Comparison of ENCODE assay signal across 1 cellular context in the genomic region with DNA sequence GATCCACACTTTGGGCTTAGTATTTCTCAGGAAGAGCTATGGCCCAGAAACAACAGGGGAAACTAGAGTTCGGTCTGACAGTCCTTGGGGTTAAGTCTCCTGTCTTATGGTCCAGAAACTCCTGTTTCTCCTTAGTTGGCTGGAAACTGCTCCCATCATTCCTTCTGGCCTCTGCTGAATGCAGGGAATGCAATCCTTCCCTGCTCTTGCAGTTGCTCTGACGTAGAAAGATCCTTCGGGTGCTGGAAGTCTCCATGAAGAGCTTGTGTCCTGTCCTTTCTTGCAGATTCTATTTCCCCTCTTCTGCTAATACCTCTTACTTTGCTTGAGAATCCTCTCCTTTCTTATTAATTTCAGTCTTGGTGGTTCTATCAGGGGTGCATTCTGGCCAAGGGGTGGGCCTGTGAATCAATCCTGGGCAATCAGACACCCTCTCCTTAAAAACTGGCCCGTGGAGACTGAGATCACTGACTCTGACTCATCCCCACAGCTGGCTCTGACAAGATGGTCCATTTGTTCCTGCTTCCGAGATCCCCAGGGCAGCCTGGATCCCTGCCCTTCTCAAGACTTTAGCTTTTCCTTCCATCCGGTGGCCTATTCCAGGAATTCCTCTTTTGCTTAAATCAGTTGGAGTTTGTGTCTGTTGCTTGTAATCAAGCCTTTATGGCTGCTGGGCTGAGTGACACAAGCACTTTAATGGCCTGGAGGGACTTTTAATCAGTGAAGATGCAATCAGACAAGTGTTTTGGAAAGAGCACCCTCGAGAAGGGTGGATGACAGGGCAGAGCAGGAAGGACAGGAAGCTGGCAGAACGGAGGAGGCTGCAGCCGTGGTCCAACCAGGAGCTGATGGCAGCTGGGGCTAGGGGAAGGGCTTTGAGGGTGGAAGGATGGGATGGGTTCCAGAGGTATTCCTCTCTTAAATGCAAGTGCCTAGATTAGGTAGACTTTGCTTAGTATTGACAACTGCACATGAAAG.
A peak's percentile ranks its signal among the peaks of the same experiment; 100 is the strongest.
TF ChIP-seq lines count a peak whose summit lies in the region.

No MANE protein-coding gene starts in this region.

TF ChIP-seq in SK-N-SH, 30 proteins besides CTCF, POLR2A, EP300 and RAD21 (continued from another document):
- TF ChIP-seq, protein P1, sequence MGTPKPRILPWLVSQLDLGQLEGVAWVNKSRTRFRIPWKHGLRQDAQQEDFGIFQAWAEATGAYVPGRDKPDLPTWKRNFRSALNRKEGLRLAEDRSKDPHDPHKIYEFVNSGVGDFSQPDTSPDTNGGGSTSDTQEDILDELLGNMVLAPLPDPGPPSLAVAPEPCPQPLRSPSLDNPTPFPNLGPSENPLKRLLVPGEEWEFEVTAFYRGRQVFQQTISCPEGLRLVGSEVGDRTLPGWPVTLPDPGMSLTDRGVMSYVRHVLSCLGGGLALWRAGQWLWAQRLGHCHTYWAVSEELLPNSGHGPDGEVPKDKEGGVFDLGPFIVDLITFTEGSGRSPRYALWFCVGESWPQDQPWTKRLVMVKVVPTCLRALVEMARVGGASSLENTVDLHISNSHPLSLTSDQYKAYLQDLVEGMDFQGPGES (IDR thresholded peaks at IDR 0.05; ENCODE audit: low read depth, low read length) = no peak
- TF ChIP-seq FOSL2 (IDR thresholded peaks at IDR 0.05; ENCODE audit: borderline replicate concordance, low read depth) = peak; percentile 88
- no peak for TF ChIP-seq CHD2 (IDR thresholded peaks at IDR 0.05; ENCODE audit: low read length, partially characterized antibody)
- TF ChIP-seq, protein P2, sequence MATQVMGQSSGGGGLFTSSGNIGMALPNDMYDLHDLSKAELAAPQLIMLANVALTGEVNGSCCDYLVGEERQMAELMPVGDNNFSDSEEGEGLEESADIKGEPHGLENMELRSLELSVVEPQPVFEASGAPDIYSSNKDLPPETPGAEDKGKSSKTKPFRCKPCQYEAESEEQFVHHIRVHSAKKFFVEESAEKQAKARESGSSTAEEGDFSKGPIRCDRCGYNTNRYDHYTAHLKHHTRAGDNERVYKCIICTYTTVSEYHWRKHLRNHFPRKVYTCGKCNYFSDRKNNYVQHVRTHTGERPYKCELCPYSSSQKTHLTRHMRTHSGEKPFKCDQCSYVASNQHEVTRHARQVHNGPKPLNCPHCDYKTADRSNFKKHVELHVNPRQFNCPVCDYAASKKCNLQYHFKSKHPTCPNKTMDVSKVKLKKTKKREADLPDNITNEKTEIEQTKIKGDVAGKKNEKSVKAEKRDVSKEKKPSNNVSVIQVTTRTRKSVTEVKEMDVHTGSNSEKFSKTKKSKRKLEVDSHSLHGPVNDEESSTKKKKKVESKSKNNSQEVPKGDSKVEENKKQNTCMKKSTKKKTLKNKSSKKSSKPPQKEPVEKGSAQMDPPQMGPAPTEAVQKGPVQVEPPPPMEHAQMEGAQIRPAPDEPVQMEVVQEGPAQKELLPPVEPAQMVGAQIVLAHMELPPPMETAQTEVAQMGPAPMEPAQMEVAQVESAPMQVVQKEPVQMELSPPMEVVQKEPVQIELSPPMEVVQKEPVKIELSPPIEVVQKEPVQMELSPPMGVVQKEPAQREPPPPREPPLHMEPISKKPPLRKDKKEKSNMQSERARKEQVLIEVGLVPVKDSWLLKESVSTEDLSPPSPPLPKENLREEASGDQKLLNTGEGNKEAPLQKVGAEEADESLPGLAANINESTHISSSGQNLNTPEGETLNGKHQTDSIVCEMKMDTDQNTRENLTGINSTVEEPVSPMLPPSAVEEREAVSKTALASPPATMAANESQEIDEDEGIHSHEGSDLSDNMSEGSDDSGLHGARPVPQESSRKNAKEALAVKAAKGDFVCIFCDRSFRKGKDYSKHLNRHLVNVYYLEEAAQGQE (IDR thresholded peaks at IDR 0.05; ENCODE audit: low read depth, low read length) = no peak
- TF ChIP-seq POLR2AphosphoS5 (IDR thresholded peaks at IDR 0.05; ENCODE audit: low read depth, low read length) = no peak
- TF ChIP-seq EZH2phosphoT487 (IDR thresholded peaks at IDR 0.05; ENCODE audit: borderline replicate concordance, low read depth) = no peak
- TF ChIP-seq, protein P3, sequence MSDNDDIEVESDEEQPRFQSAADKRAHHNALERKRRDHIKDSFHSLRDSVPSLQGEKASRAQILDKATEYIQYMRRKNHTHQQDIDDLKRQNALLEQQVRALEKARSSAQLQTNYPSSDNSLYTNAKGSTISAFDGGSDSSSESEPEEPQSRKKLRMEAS (IDR thresholded peaks at IDR 0.05; ENCODE audit: low read depth) = no peak
- TF ChIP-seq NRF1 (IDR thresholded peaks at IDR 0.05; ENCODE audit: low read depth, low read length) = no peak
- no peak for TF ChIP-seq GABPA (IDR thresholded peaks at IDR 0.05; ENCODE audit: low read depth)
- no peak for TF ChIP-seq RCOR1 (IDR thresholded peaks at IDR 0.05; ENCODE audit: low read length)
- no peak for TF ChIP-seq TAF1 (IDR thresholded peaks at IDR 0.05; ENCODE audit: borderline replicate concordance, low read depth, low read length)
- no peak for TF ChIP-seq YY1 (IDR thresholded peaks at IDR 0.05; ENCODE audit: low read depth)
- TF ChIP-seq, protein P4, sequence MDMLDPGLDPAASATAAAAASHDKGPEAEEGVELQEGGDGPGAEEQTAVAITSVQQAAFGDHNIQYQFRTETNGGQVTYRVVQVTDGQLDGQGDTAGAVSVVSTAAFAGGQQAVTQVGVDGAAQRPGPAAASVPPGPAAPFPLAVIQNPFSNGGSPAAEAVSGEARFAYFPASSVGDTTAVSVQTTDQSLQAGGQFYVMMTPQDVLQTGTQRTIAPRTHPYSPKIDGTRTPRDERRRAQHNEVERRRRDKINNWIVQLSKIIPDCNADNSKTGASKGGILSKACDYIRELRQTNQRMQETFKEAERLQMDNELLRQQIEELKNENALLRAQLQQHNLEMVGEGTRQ (IDR thresholded peaks at IDR 0.05; ENCODE audit: borderline replicate concordance, low read depth, low read length) = no peak
- peak; percentile 82 for TF ChIP-seq JUND (IDR thresholded peaks at IDR 0.05)
- no peak for TF ChIP-seq FOXM1 (IDR thresholded peaks at IDR 0.05; ENCODE audit: low read depth)
- TF ChIP-seq MEF2A (IDR thresholded peaks at IDR 0.05; ENCODE audit: borderline replicate concordance, low read depth) = no peak
- peak; percentile 62 for TF ChIP-seq NFIC (IDR thresholded peaks at IDR 0.05; ENCODE audit: borderline replicate concordance)
- TF ChIP-seq GATA2 (CRISPR knock-in tag; IDR thresholded peaks at IDR 0.05) = no peak
